Comparison of ENCODE assay signal across 1 cellular context in the genomic region with DNA sequence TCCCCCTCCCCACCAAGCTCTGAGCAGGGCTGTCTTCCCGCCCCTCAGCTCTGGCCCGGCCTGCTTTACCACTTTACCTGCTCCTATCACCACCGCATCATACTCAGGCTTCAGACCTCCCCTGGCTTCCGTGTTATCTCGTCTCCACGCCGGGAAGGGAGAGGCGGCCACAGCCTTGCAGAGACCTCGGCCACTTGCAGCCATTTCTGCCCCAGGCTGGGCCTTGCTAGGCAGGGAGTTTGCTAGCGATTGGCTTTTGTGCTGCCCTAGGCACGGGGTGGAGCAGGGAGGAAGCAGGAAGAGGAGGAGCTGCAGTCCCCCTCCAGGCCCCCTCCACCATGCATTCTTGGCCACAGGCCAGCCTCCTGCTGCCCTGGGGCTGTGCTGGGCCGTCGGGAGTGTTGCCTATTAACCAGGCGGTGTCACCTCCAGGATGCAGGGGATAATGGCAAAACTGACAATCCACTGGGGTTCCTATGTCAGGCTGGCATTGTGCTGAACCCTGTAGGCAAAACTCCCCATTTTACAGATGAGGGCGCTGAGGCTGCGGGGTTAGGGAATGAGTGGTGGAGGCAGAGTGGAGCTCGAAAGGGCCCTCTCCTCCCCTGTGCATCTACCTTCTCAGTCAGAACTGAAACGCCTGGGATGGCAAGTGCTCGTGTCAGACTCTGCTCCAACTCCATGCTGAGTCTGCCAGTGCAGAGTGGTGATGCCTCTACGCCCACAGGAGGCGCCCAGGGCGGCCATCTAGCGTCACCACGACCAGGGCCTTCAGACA.
TF ChIP-seq lines count a peak whose summit lies in the region.

PYROXD2 (minus strand) TSS at position 251 of the 778 bp plus-strand sequence; CDS start at position 204, 47 bp downstream.

TF ChIP-seq in HEK293, 187 proteins besides CTCF, POLR2A, EP300 and RAD21 (continued from another document):
- peak; percentile 39; the same call in 1 of the 2 replicates for TF ChIP-seq KLF17 (tag by site-specific recombination; IDR thresholded peaks at IDR 0.05)
- peak; percentile 55; the same call in 1 of the 2 replicates for TF ChIP-seq GLIS2 (tag by site-specific recombination; IDR thresholded peaks at IDR 0.05)
- no peak for TF ChIP-seq ZFP37 (tag by site-specific recombination; IDR thresholded peaks at IDR 0.05)
- TF ChIP-seq ZBTB17 (tag by site-specific recombination; IDR thresholded peaks at IDR 0.05) = peak; percentile 32; the same call in 1 of the 2 replicates
- TF ChIP-seq SP7 (tag by site-specific recombination; IDR thresholded peaks at IDR 0.05) = 0 out of 2 replicates have a peak, but pooled peaks have one; percentile 22
- TF ChIP-seq, protein P1, sequence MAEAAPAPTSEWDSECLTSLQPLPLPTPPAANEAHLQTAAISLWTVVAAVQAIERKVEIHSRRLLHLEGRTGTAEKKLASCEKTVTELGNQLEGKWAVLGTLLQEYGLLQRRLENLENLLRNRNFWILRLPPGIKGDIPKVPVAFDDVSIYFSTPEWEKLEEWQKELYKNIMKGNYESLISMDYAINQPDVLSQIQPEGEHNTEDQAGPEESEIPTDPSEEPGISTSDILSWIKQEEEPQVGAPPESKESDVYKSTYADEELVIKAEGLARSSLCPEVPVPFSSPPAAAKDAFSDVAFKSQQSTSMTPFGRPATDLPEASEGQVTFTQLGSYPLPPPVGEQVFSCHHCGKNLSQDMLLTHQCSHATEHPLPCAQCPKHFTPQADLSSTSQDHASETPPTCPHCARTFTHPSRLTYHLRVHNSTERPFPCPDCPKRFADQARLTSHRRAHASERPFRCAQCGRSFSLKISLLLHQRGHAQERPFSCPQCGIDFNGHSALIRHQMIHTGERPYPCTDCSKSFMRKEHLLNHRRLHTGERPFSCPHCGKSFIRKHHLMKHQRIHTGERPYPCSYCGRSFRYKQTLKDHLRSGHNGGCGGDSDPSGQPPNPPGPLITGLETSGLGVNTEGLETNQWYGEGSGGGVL (tag by site-specific recombination; IDR thresholded peaks at IDR 0.05) = peak; percentile 92
- 0 out of 2 replicates have a peak, but pooled peaks have one; percentile 9 for TF ChIP-seq ZNF341 (tag by site-specific recombination; IDR thresholded peaks at IDR 0.05; ENCODE audit: low read depth)
- peak; percentile 44 for TF ChIP-seq ZNF692 (tag by site-specific recombination; IDR thresholded peaks at IDR 0.05)
- TF ChIP-seq ZIC2 (tag by site-specific recombination; IDR thresholded peaks at IDR 0.05) = peak; percentile 57
- no peak for TF ChIP-seq ZNF184 (tag by site-specific recombination; IDR thresholded peaks at IDR 0.05)
- peak; percentile 61 for TF ChIP-seq PRDM10 (tag by site-specific recombination; IDR thresholded peaks at IDR 0.05)
- TF ChIP-seq, protein P2, sequence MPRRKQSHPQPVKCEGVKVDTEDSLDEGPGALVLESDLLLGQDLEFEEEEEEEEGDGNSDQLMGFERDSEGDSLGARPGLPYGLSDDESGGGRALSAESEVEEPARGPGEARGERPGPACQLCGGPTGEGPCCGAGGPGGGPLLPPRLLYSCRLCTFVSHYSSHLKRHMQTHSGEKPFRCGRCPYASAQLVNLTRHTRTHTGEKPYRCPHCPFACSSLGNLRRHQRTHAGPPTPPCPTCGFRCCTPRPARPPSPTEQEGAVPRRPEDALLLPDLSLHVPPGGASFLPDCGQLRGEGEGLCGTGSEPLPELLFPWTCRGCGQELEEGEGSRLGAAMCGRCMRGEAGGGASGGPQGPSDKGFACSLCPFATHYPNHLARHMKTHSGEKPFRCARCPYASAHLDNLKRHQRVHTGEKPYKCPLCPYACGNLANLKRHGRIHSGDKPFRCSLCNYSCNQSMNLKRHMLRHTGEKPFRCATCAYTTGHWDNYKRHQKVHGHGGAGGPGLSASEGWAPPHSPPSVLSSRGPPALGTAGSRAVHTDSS (tag by site-specific recombination; IDR thresholded peaks at IDR 0.05) = peak; percentile 65
- peak; percentile 41; the same call in 1 of the 2 replicates for TF ChIP-seq WT1 (tag by site-specific recombination; IDR thresholded peaks at IDR 0.05)
